In the genomic region with DNA sequence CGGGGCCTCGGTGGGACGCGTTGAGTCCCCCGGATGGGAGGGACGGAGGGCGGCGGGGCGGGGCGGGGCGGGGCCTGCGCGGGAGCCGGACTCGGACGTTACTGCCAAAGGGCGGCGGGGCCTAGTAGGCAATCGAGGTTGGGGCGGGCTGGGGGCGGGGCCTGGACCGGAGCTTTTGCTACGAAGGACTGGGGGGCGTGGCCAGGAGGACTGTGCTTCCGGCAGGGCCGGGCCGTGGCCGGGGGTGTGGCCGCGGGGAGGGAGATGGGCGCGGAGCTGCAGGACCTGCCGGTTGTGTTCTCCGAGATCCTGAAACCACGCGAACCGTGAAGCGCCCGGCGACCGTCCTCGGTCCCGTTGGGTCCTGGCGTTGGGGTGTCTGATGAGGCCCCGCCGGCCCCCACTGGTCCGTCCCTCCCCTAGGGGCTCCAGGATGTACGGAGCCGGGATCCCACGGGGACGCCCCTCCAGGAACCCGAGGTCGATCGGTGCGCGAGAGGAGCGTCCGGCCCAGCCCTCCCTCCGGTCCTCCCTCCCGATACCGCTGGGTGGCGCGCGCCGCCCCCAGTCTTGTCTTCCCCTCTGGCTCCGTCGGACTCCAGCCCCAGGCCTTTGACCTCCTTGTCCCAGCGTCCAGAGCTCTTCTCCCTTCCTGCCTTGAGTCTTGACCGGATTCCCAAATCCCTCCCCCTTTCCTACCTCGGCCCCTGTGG, we compare ENCODE assay signal across 7 cellular contexts. TPM values are rescaled to one million over a fixed set of nuclear protein-coding genes. Genes with fewer than 3 reads are reported as not detected.
DNase-seq lines count a peak whose midpoint lies in the region; ATAC-seq, FAIRE-seq and TF ChIP-seq lines count a peak whose summit lies in the region.

No MANE protein-coding gene starts in this region.

- H3K27me3 Mint-ChIP-seq in astrocyte (ENCODE audit: low read depth, unreplicated experiment), result peaks cover 5% of the 10 kb centered on the region

- peaks cover 5% of the 10 kb centered on the region for H3K36me3 Mint-ChIP-seq in astrocyte (ENCODE audit: low read depth, unreplicated experiment)

- H3K9me3 ChIP-seq in astrocyte (ENCODE audit: insufficient read depth, low read depth, low read length), result no peaks in the 10 kb centered on the region

- peak; percentile 36 for TF ChIP-seq CTCF in astrocyte (IDR thresholded peaks at IDR 0.05; ENCODE audit: insufficient read depth, low read depth, low read length)

- peak overlapping the region; percentile 98 for H2AFZ ChIP-seq in astrocyte (ENCODE audit: low read depth, low read length)

- no peaks in the 10 kb centered on the region for H3K27me3 ChIP-seq in astrocyte (ENCODE audit: insufficient read depth, low read length)
- no peaks in the 10 kb centered on the region for H3K27me3 ChIP-seq in rectal smooth muscle tissue (ENCODE audit: control insufficient read depth, insufficient read depth, low read length)

- no peaks in the 10 kb centered on the region for H3K79me2 ChIP-seq in astrocyte (ENCODE audit: insufficient read depth, low read length)

- H3K4me3 ChIP-seq in astrocyte (ENCODE audit: insufficient read depth, low read depth, low read length) (peak overlapping the region; percentile 71), rectal smooth muscle tissue (ENCODE audit: low read length) (peak overlapping the region; percentile 79)

- DNase-seq in NCI-H1694 (lab: John Stamatoyannopoulos, UW) (peak; percentile 91), T-helper 1 cell (peak; percentile 91 to 98 (median 94)), astrocyte (ENCODE audit: low read depth) (peak; percentile 82), hepatic stellate cell (ENCODE audit: low spot score) (peak; percentile 97)

- H3K4me1 Mint-ChIP-seq in astrocyte (ENCODE audit: low read depth, unreplicated experiment), result no peaks in the 10 kb centered on the region

- H3K9me3 Mint-ChIP-seq in astrocyte (ENCODE audit: unreplicated experiment), result no peaks in the 10 kb centered on the region

- H3K4me3 Mint-ChIP-seq in astrocyte (ENCODE audit: unreplicated experiment), result peak overlapping the region; percentile 88

- H3K27ac Mint-ChIP-seq in astrocyte (ENCODE audit: unreplicated experiment), result peak overlapping the region; percentile 89

- FAIRE-seq in astrocyte (lab: Jason Lieb, UNC), result no peak

- H3K9ac ChIP-seq in astrocyte (ENCODE audit: low read length) (peak overlapping the region; percentile 71), rectal smooth muscle tissue (ENCODE audit: low read length) (peak overlapping the region; percentile 85)

- ATAC-seq in GM18505 (IDR thresholded peaks at IDR 0.05; ENCODE audit: unreplicated experiment), result peak; percentile 50
- ATAC-seq in HG02938 (IDR thresholded peaks at IDR 0.05; ENCODE audit: unreplicated experiment), result peak; percentile 46

- H3K4me1 ChIP-seq in astrocyte (ENCODE audit: insufficient read depth, low read length), result peaks cover 8% of the 10 kb centered on the region
- H3K4me1 ChIP-seq in rectal smooth muscle tissue (ENCODE audit: control insufficient read depth, insufficient read depth, low read length), result peaks cover 6% of the 10 kb centered on the region

- TF ChIP-seq POLR2A in GM18505 (IDR thresholded peaks at IDR 0.05; ENCODE audit: borderline replicate concordance, extremely low read depth, insufficient read depth, insufficient read length), result peak; percentile 58

- H3K36me3 ChIP-seq in astrocyte (ENCODE audit: insufficient read depth, low read length) (no peaks in the 10 kb centered on the region), rectal smooth muscle tissue (ENCODE audit: control insufficient read depth, insufficient read depth, low read length) (no peaks in the 10 kb centered on the region)

- H3K27ac ChIP-seq in astrocyte (ENCODE audit: low read depth, low read length) (peak overlapping the region; percentile 60), rectal smooth muscle tissue (ENCODE audit: low read depth, low read length) (peak overlapping the region; percentile 90)

- peak overlapping the region; percentile 96 for H3K4me2 ChIP-seq in astrocyte (ENCODE audit: low read length)

- H4K20me1 ChIP-seq in astrocyte (ENCODE audit: insufficient read depth, low read length), result no peaks in the 10 kb centered on the region

RNA-seq across cellular contexts. Expression of a gene that starts 0.6 kb away (rescaled TPM):
- total RNA-seq in astrocyte, result 3.0 and 4.5 TPM in 2 replicates

RNA-seq across cellular contexts. Expression of a gene that starts 9.2 kb away (rescaled TPM):
- not detected in 2 replicates for total RNA-seq in astrocyte

RNA-seq across cellular contexts. Expression of a gene that starts 20.1 kb away (rescaled TPM):
- total RNA-seq in astrocyte, result not detected in 2 replicates

RNA-seq across cellular contexts. Expression of a gene that starts 23.6 kb away (rescaled TPM):
- total RNA-seq in astrocyte, result 117 and 118 TPM in 2 replicates

RNA-seq across cellular contexts. Expression of a gene that starts 44.0 kb away (rescaled TPM):
- not detected in 2 replicates for total RNA-seq in astrocyte

Comparison
In these comparisons a context has a peak if more than half of its experiments do, and no peak if none do; other contexts are left out.
1. Peak in every context shown above with its lines: DNase-seq, ATAC-seq, H3K4me3 ChIP-seq and H3K27ac ChIP-seq.